Comparison of ENCODE assay signal across 20 cellular contexts in genomic region chr4:176425035-176425434, GRCh38.
DNase-seq lines count a peak whose midpoint lies in the region; ATAC-seq and TF ChIP-seq lines count a peak whose summit lies in the region.
"Had no signal": no experiment of that assay in that cellular context is flagged by ENCODE, and none has a peak within 500 bp of the region (broad histone marks: within the 10 kb centered on the region; RNA-seq: fewer than 3 reads in every experiment).

No MANE protein-coding gene starts in this region.

- no TSS peak for BruUV-seq in PC-3 (replicated peaks; lab: Mats Ljungman, UMichigan)

- H3K4me3 ChIP-seq in PC-3 (ENCODE audit: low read length) (no peak overlapping the region), osteoblast (ENCODE audit: insufficient read depth, low read length) (no peak overlapping the region)
- H3K4me3 ChIP-seq: GM23338, mucosa of descending colon, pancreas, right atrium auricular region had no signal

- no peaks in the 10 kb centered on the region for H3K79me2 ChIP-seq in PC-3 (ENCODE audit: low read length)
- no peaks in the 10 kb centered on the region for H3K79me2 ChIP-seq in osteoblast (ENCODE audit: insufficient read depth, low read length)

- no peak overlapping the region for H3K9ac ChIP-seq in PC-3 (ENCODE audit: low read length)

- H3K9me3 ChIP-seq in PC-3 (ENCODE audit: low read length), result no peaks in the 10 kb centered on the region
- no peaks in the 10 kb centered on the region for H3K9me3 ChIP-seq in osteoblast (ENCODE audit: low read depth, low read length)
- H3K9me3 ChIP-seq: mucosa of descending colon, pancreas, right atrium auricular region had no signal

- no peaks in the 10 kb centered on the region for H3K36me3 ChIP-seq in PC-3 (ENCODE audit: low read depth, low read length)
- no peaks in the 10 kb centered on the region for H3K36me3 ChIP-seq in osteoblast (ENCODE audit: insufficient read depth, low read length)
- H3K36me3 ChIP-seq: pancreas, right atrium auricular region had no signal

- no peaks in the 10 kb centered on the region for H3F3A ChIP-seq in PC-3 (ENCODE audit: low read length, unreplicated experiment)

- H3K4me2 ChIP-seq in PC-3 (ENCODE audit: low read length) (peak overlapping the region; percentile 40), osteoblast (ENCODE audit: insufficient read depth, low read length) (peak overlapping the region; percentile 9)
- H3K4me2 ChIP-seq: GM23338 had no signal

- no peaks in the 10 kb centered on the region for H4K20me1 ChIP-seq in PC-3 (ENCODE audit: low read length)
- no peaks in the 10 kb centered on the region for H4K20me1 ChIP-seq in osteoblast (ENCODE audit: insufficient read depth, low read length)

- H2AFZ ChIP-seq in PC-3 (ENCODE audit: low read length), result no peak overlapping the region
- no peak overlapping the region for H2AFZ ChIP-seq in osteoblast (ENCODE audit: low read length)
- H2AFZ ChIP-seq: GM23338 had no signal

- H3K9me2 ChIP-seq in PC-3 (replicated peaks; ENCODE audit: low read length), result no peaks in the 10 kb centered on the region

- peak; percentile 86 for ATAC-seq in PC-3
- no peak for ATAC-seq in HG03378 (IDR thresholded peaks at IDR 0.05; ENCODE audit: unreplicated experiment)
- ATAC-seq: activated CD8-positive, alpha-beta memory T cell treated with anti-CD3 and anti-CD28 coated beads, Interleukin-2, amount 10 ng/mL, durations not matched to agents 7 days and 5 days; GM23338; mucosa of descending colon; pancreas had no signal

- CTCF ChIA-PET in PC-3 (lab: Charles Lee), result no interaction called here

- TF ChIP-seq CTCF in PC-3 (conservative IDR thresholded peaks at IDR 0.05; ENCODE audit: low read depth, low read length), result no peak
- no peak for TF ChIP-seq CTCF in osteoblast (IDR thresholded peaks at IDR 0.05; ENCODE audit: extremely low read depth, low read depth, low read length)

- intact Hi-C loops in PC-3 (cut with micrococcal nuclease), result loop anchor here (2.0 kb wide), 1 partner anchor 18 kb away; no protein-coding TSS in a partner anchor

- peak overlapping the region; percentile 47 for H3K27ac ChIP-seq in PC-3 (ENCODE audit: low read length)
- peak overlapping the region; percentile 8 for H3K27ac ChIP-seq in epithelial cell of prostate
- H3K27ac ChIP-seq in osteoblast (ENCODE audit: low read depth, low read length), result no peak overlapping the region
- H3K27ac ChIP-seq: pancreas, right atrium auricular region had no signal

- peak; percentile 61 for DNase-seq in ELR (ENCODE audit: low read depth)
- peak; percentile 77 for DNase-seq in PC-3
- no peak for DNase-seq in epithelial cell of prostate (ENCODE audit: low read depth, low spot score)
- DNase-seq in osteoblast (ENCODE audit: insufficient read length, low spot score, missing footprints), result no peak
- DNase-seq in activated CD4-positive, alpha-beta T cell treated with anti-CD3 and anti-CD28 coated beads, Interleukin-2, amount 50 U/mL, for 1 hour, result no peak
- DNase-seq in foreskin melanocyte, result no peak
- DNase-seq: activated CD4-positive, alpha-beta T cell treated with anti-CD3 and anti-CD28 coated beads, Interleukin-2, amount 10 ng/mL, durations not matched to agents 24 days and 14 days; activated CD8-positive, alpha-beta memory T cell treated with anti-CD3 and anti-CD28 coated beads, Interleukin-2, amount 10 ng/mL, durations not matched to agents 7 days and 5 days; activated naive CD4-positive, alpha-beta T cell treated with anti-CD3 and anti-CD28 coated beads, Interleukin-2, amount 10 ng/mL, durations not matched to agents 7 days and 5 days; CD4-positive, alpha-beta T cell; central memory CD4-positive, alpha-beta T cell; KG1; mucosa of descending colon; MV-4-11; NCI-H1694 treated with DMSO at 0.1 percent for 48 hours; NCI-H526; pancreas had no signal

- H3K4me1 ChIP-seq in PC-3 (ENCODE audit: insufficient read depth, low read length) (peaks cover 24% of the 10 kb centered on the region), osteoblast (ENCODE audit: insufficient read depth, low read length) (peaks cover 8% of the 10 kb centered on the region)
- H3K4me1 ChIP-seq: pancreas, right atrium auricular region had no signal

- POLR2A ChIA-PET in PC-3 (lab: Charles Lee; ENCODE audit: unreplicated experiment), result no interaction called here

- H3K27me3 ChIP-seq in PC-3 (ENCODE audit: low read length) (no peaks in the 10 kb centered on the region), osteoblast (ENCODE audit: insufficient read depth, low read length) (no peaks in the 10 kb centered on the region)
- H3K27me3 ChIP-seq: pancreas, right atrium auricular region had no signal

Comparison
In these comparisons a context has a peak if more than half of its experiments do, and no peak if none do; other contexts are left out.
1. DNase-seq: peak in ELR (single experiment) and PC-3 (single experiment); none in epithelial cell of prostate (single experiment), osteoblast (single experiment), activated CD4-positive, alpha-beta T cell treated with anti-CD3 and anti-CD28 coated beads, Interleukin-2, amount 50 U/mL, for 1 hour (single experiment) and foreskin melanocyte (single experiment).